8 cellular contexts compared by ENCODE assay signal in genomic region chr3:136860541-136860940, GRCh38. TPM values are rescaled to one million over a fixed set of nuclear protein-coding genes. Genes with fewer than 3 reads are reported as not detected.
DNase-seq lines count a peak whose midpoint lies in the region; ATAC-seq and TF ChIP-seq lines count a peak whose summit lies in the region.

No MANE protein-coding gene starts in this region.

- no peak for DNase-seq in IMR-90
- DNase-seq in amniotic epithelial cell (ENCODE audit: low read depth): peak; percentile 16
- DNase-seq in NCI-H774 (lab: John Stamatoyannopoulos, UW): no peak
- no peak for DNase-seq in GM13976 (ENCODE audit: low spot score)

- dilution Hi-C loops in IMR-90 (cut with HindIII; ENCODE audit: low sequenced_read_pairs, unreplicated experiment): no loop called here

- no peak overlapping the region for H2AFZ ChIP-seq in IMR-90 (replicated peaks; ENCODE audit: low read length, poor library complexity)

- ATAC-seq in IMR-90 (ENCODE audit: low read depth) (no peak), GM18870 (IDR thresholded peaks at IDR 0.05; ENCODE audit: unreplicated experiment) (no peak), HG03469 (IDR thresholded peaks at IDR 0.05; ENCODE audit: unreplicated experiment) (no peak)

- H3K9me3 ChIP-seq in BLaER1 treated with 17β-estradiol and CSF1 and Interleukin-3, amounts not matched to agents 10 nM and 100 nM (replicated peaks in 1 of 11): peaks cover 0 to 31% (median 24%) of the 10 kb centered on the region in 11 experiments; a peak in 15 of 22 replicates
- no peaks in the 10 kb centered on the region for H3K9me3 ChIP-seq in IMR-90 (ENCODE audit: control insufficient read depth, insufficient read depth, low read length)
- no peaks in the 10 kb centered on the region for H3K9me3 ChIP-seq in mesodermal cell (ENCODE audit: control insufficient read depth, low read length)

- no peak overlapping the region for H3K56ac ChIP-seq in IMR-90 (ENCODE audit: extremely low read depth, insufficient read depth, low read length)

- H3K4ac ChIP-seq in IMR-90 (ENCODE audit: low read depth, low read length): peak overlapping the region; percentile 14; the same call in 1 of the 2 replicates

- POLR2A ChIA-PET in IMR-90 (lab: Charles Lee; ENCODE audit: unreplicated experiment): interaction anchor here (0.6 kb wide), 1 partner anchor 94 kb away, joined by 4 read pairs; no protein-coding TSS in a partner anchor

- TF ChIP-seq RAD21 in IMR-90 (IDR thresholded peaks at IDR 0.05; ENCODE audit: low read length): no peak

- no peak for TF ChIP-seq POLR2A in IMR-90 (IDR thresholded peaks at IDR 0.05; ENCODE audit: low read depth, low read length)

- H3K36me3 ChIP-seq in BLaER1 treated with 17β-estradiol and CSF1 and Interleukin-3, amounts not matched to agents 10 nM and 100 nM: peaks cover 0 to 33% (median 10%) of the 10 kb centered on the region in 11 experiments; a peak in 8 of 22 replicates
- H3K36me3 ChIP-seq in IMR-90 (ENCODE audit: control insufficient read depth, insufficient read depth, low read length): 0 out of 2 replicates have a peak, but pooled peaks cover 3% of the 10 kb centered on the region
- peaks cover 38% of the 10 kb centered on the region for H3K36me3 ChIP-seq in mesodermal cell (ENCODE audit: control insufficient read depth, insufficient read depth, low read length)

- H3K18ac ChIP-seq in IMR-90 (ENCODE audit: low read depth, low read length): no peak overlapping the region

- WGBS in IMR-90 (ENCODE audit: extremely low coverage in 2 of 2, insufficient read length in 1 of 2), 2 experiments: no CpG with 5 or more reads among the region's 4 CpGs
- WGBS in mesodermal cell (ENCODE audit: insufficient coverage in 2 of 2), 2 experiments: 0% methylated on average over 1 of the region's 4 CpGs; no CpG with 5 or more reads in 1 of the 2 experiments

- no TSS peak for BruUV-seq in IMR-90 (replicated peaks; lab: Mats Ljungman, UMichigan)

- peak overlapping the region; percentile 73 to 96 (median 88) for H3K4me3 ChIP-seq in BLaER1 treated with 17β-estradiol and CSF1 and Interleukin-3, amounts not matched to agents 10 nM and 100 nM
- no peak overlapping the region for H3K4me3 ChIP-seq in IMR-90 (ENCODE audit: insufficient read depth, low read depth, low read length)
- H3K4me3 ChIP-seq in mesodermal cell (ENCODE audit: extremely low read depth, insufficient read depth, low read length, poor library complexity, severe bottlenecking): peak overlapping the region; percentile 90

- peak overlapping the region; percentile 81 to 97 (median 90) for H3K4me2 ChIP-seq in BLaER1 treated with 17β-estradiol and CSF1 and Interleukin-3, amounts not matched to agents 10 nM and 100 nM
- H3K4me2 ChIP-seq in IMR-90 (ENCODE audit: low read depth, low read length): peak overlapping the region; percentile 74

- H4K5ac ChIP-seq in IMR-90 (ENCODE audit: low read depth, low read length): no peak overlapping the region

- no peak overlapping the region for H2BK5ac ChIP-seq in IMR-90 (ENCODE audit: low read depth, low read length, poor library complexity, severe bottlenecking)

- peak overlapping the region; percentile 69; the same call in 1 of the 2 replicates for H3K23ac ChIP-seq in IMR-90 (ENCODE audit: low read depth, low read length)

- intact Hi-C loops in IMR-90 (cut with micrococcal nuclease): loop anchor here (5.0 kb wide), 2 partner anchors 97 to 663 kb away; partner anchors contain the start of genes IL20RB and MSL2

- CTCF ChIA-PET in IMR-90 (lab: Yijun Ruan, JAX): interaction anchor here (1.3 to 1.9 kb wide), 2 partner anchors 12 to 154 kb away, joined by 4 to 12 read pairs; no protein-coding TSS in a partner anchor

- H4K8ac ChIP-seq in IMR-90 (ENCODE audit: low read depth in 2 of 2, low read length in 2 of 2): no peak overlapping the region; a peak in 1 of 4 replicates

- H3K9me1 ChIP-seq in IMR-90 (ENCODE audit: insufficient read depth, low read length): peaks cover 9% of the 10 kb centered on the region

- no peak for TF ChIP-seq CTCF in IMR-90 (conservative IDR thresholded peaks at IDR 0.05; ENCODE audit: low read depth, low read length)
- TF ChIP-seq CTCF in GM13976 (IDR thresholded peaks at IDR 0.05; ENCODE audit: borderline replicate concordance, control extremely low read depth, extremely low read depth, insufficient read depth, missing control alignments): no peak

- in situ Hi-C loops in IMR-90 (cut with MboI; ENCODE audit: low sequenced_read_pairs): no loop called here
- in situ Hi-C loops in GM13976 (cut with MboI; ENCODE audit: low sequenced_read_pairs, unreplicated experiment): no loop called here

- no peak overlapping the region; the same call in 1 of the 2 replicates for H3K14ac ChIP-seq in IMR-90 (replicated peaks; ENCODE audit: low read depth, low read length)

- H3K27me3 ChIP-seq in BLaER1 treated with 17β-estradiol and CSF1 and Interleukin-3, amounts not matched to agents 10 nM and 100 nM: no peaks in the 10 kb centered on the region
- H3K27me3 ChIP-seq in IMR-90 (ENCODE audit: control insufficient read depth, insufficient read depth, low read length): no peaks in the 10 kb centered on the region

- no peak overlapping the region for H2BK120ac ChIP-seq in IMR-90 (ENCODE audit: low read depth, low read length)

- peak overlapping the region; percentile 63; the same call in 1 of the 2 replicates for H2AK5ac ChIP-seq in IMR-90 (ENCODE audit: low read depth, low read length)

- H3K27ac ChIP-seq in BLaER1 treated with 17β-estradiol and CSF1 and Interleukin-3, amounts not matched to agents 10 nM and 100 nM: peak overlapping the region in 4 of 11 experiments; percentile 69 to 95 (median 91); a peak in 7 of 22 replicates
- H3K27ac ChIP-seq in IMR-90 (ENCODE audit: insufficient read depth, low read length): no peak overlapping the region
- H3K27ac ChIP-seq in mesodermal cell (ENCODE audit: low read depth, low read length, severe bottlenecking): peak overlapping the region; percentile 93

- peak overlapping the region in 10 of 11 experiments; percentile 88 to 96 (median 91); a peak in 14 of 22 replicates for H3K9ac ChIP-seq in BLaER1 treated with 17β-estradiol and CSF1 and Interleukin-3, amounts not matched to agents 10 nM and 100 nM
- no peak overlapping the region for H3K9ac ChIP-seq in IMR-90 (ENCODE audit: low read depth, low read length)

- H2BK15ac ChIP-seq in IMR-90 (ENCODE audit: low read depth, low read length): no peak overlapping the region

- H2AK9ac ChIP-seq in IMR-90 (replicated peaks; ENCODE audit: low read depth, low read length, poor library complexity): no peak overlapping the region

- peaks cover 20 to 46% of the 10 kb centered on the region in 2 experiments for H3K79me1 ChIP-seq in IMR-90 (ENCODE audit: low read depth in 1 of 2, low read length in 2 of 2)

- H2BK20ac ChIP-seq in IMR-90 (ENCODE audit: low read depth, low read length): no peak overlapping the region

- peaks cover 0 to 28% (median 14%) of the 10 kb centered on the region in 11 experiments; a peak in 13 of 22 replicates for H4K20me1 ChIP-seq in BLaER1 treated with 17β-estradiol and CSF1 and Interleukin-3, amounts not matched to agents 10 nM and 100 nM
- H4K20me1 ChIP-seq in IMR-90 (ENCODE audit: insufficient read depth, low read length): peaks cover under 1% of the 10 kb centered on the region; the same call in 1 of the 2 replicates

- H4K91ac ChIP-seq in IMR-90 (ENCODE audit: insufficient read depth, low read depth, low read length): no peak overlapping the region

- peaks cover 26 to 69% (median 44%) of the 10 kb centered on the region in 10 experiments for H3K4me1 ChIP-seq in BLaER1 treated with 17β-estradiol and CSF1 and Interleukin-3, amounts not matched to agents 10 nM and 100 nM
- H3K4me1 ChIP-seq in IMR-90 (ENCODE audit: control insufficient read depth, insufficient read depth, low read length) (peaks cover 7% of the 10 kb centered on the region), mesodermal cell (ENCODE audit: control insufficient read depth, insufficient read depth, low read length, poor library complexity, severe bottlenecking) (peaks cover 23% of the 10 kb centered on the region)

TF ChIP-seq in IMR-90, 13 proteins besides CTCF, POLR2A, EP300 and RAD21:
- TF ChIP-seq FOS (IDR thresholded peaks at IDR 0.05; ENCODE audit: low read depth, low read length): no peak
- TF ChIP-seq SMC3 (IDR thresholded peaks at IDR 0.05; ENCODE audit: low read depth, low read length): no peak
- no peak for TF ChIP-seq CEBPB (IDR thresholded peaks at IDR 0.05; ENCODE audit: low read depth, low read length)
- TF ChIP-seq CHD1 (IDR thresholded peaks at IDR 0.05; ENCODE audit: low read depth, low read length): no peak
- no peak for TF ChIP-seq BHLHE40 (IDR thresholded peaks at IDR 0.05; ENCODE audit: low read depth, low read length)
- no peak for TF ChIP-seq MAZ (IDR thresholded peaks at IDR 0.05; ENCODE audit: borderline replicate concordance, low read depth, low read length)
- no peak for TF ChIP-seq RFX5 (IDR thresholded peaks at IDR 0.05; ENCODE audit: low read depth, low read length)
- no peak for TF ChIP-seq MAFK (IDR thresholded peaks at IDR 0.05; ENCODE audit: low read depth, low read length)
- TF ChIP-seq NFE2L2 (IDR thresholded peaks at IDR 0.05; ENCODE audit: low read depth, low read length): no peak

RNA-seq across cellular contexts. Expression of gene NCK1, which starts 1.5 kb away (rescaled TPM):
- total RNA-seq in IMR-90 (2012; rRNA removed): 23.7 and 50.3 TPM in 2 replicates
- 24.3 and 25.4 TPM in 2 replicates for polyA plus RNA-seq in IMR-90 (2012; rRNA removed)
- 2.6 and 4.5 TPM in 2 replicates for polyA plus RNA-seq in IMR-90 (2012; cell fraction: cytosol; rRNA removed)
- polyA plus RNA-seq in IMR-90 (2012; cell fraction: nucleus; rRNA removed; ENCODE audit: low replicate concordance): 0.81 and 13.0 TPM in 2 replicates
- 65.0 TPM for polyA plus RNA-seq in mesodermal cell (2013, experiment 1 of 2)
- 74.3 TPM for polyA plus RNA-seq in mesodermal cell (2013, experiment 2 of 2)

RNA-seq across cellular contexts. Expression of gene SLC35G2, which starts 41.6 kb away (rescaled TPM):
- 6.6 and 8.6 TPM in 2 replicates for total RNA-seq in IMR-90 (2012; rRNA removed)
- polyA plus RNA-seq in IMR-90 (2012; rRNA removed): 5.9 and 7.0 TPM in 2 replicates
- polyA plus RNA-seq in IMR-90 (2012; cell fraction: cytosol; rRNA removed): 2.0 and 2.3 TPM in 2 replicates
- 2.6 and 15.7 TPM in 2 replicates for polyA plus RNA-seq in IMR-90 (2012; cell fraction: nucleus; rRNA removed; ENCODE audit: low replicate concordance)
- 21.7 TPM for polyA plus RNA-seq in mesodermal cell (2013, experiment 1 of 2)
- polyA plus RNA-seq in mesodermal cell (2013, experiment 2 of 2): 19.0 TPM
